Comparison of ENCODE assay signal across 25 cellular contexts in genomic region chr9:95587071-95587964, GRCh38.
"Had no signal": no experiment of that assay in that cellular context is flagged by ENCODE, and none has a peak within 500 bp of the region (broad histone marks: within the 10 kb centered on the region; RNA-seq: fewer than 3 reads in every experiment).

No MANE protein-coding gene starts in this region.

- H3K27ac ChIP-seq: foreskin keratinocyte, hepatocyte, psoas muscle, spleen, testis, tibial nerve, upper lobe of right lung, vagina had no signal

- ATAC-seq: foreskin keratinocyte; left colon; left ventricle myocardium superior; naive thymus-derived CD4-positive, alpha-beta T cell; psoas muscle; sciatic nerve; stimulated activated naive B cell treated with anti-CD40 and anti-IgM and Interleukin-4, amounts not matched to agents 10 μg/mL and 1 μg/mL and 100 μg/mL, for 72 hours; stimulated activated naive CD8-positive, alpha-beta T cell treated with anti-CD3 and anti-CD28 coated beads, Interleukin-15, amount 100 ng/mL, for 72 hours; upper lobe of right lung had no signal

- H3K4me1 ChIP-seq: foreskin keratinocyte, psoas muscle, spleen, upper lobe of right lung, vagina had no signal

- H3K36me3 ChIP-seq: spleen, tibial nerve, upper lobe of right lung, vagina had no signal

- DNase-seq: effector CD4-positive, alpha-beta T cell; endodermal cell; erythroblast; foreskin keratinocyte; head of caudate nucleus; left colon; left ventricle myocardium superior; naive thymus-derived CD4-positive, alpha-beta T cell; nephron progenitor cell; psoas muscle; retina; spleen; stimulated activated CD4-positive, alpha-beta T cell treated with anti-CD3 and anti-CD28 coated beads, Interleukin-15, amount 100 ng/mL, for 24 hours; stimulated activated CD4-positive, alpha-beta T cell treated with anti-CD3 and anti-CD28 coated beads, Interleukin-1b, Interleukin-23, amount 100 ng/mL, for 48 hours; stimulated activated CD4-positive, alpha-beta T cell treated with anti-CD3 and anti-CD28 coated beads, Interleukin-4, amount 100 ng/mL, for 4 hours; stimulated activated naive B cell treated with anti-CD40 and anti-IgM and Interleukin-4, amounts not matched to agents 10 μg/mL and 1 μg/mL and 100 μg/mL, for 72 hours; stimulated activated naive CD8-positive, alpha-beta T cell treated with anti-CD3 and anti-CD28 coated beads, Interleukin-15, amount 100 ng/mL, for 72 hours; testis; upper lobe of right lung had no signal

- H3K27me3 ChIP-seq: foreskin keratinocyte, hepatocyte, spleen, testis, tibial nerve, upper lobe of right lung, vagina had no signal

- H3K4me3 ChIP-seq: hepatocyte, lung, psoas muscle, spleen, testis, tibial nerve, upper lobe of right lung, vagina had no signal

- FAIRE-seq: endothelial cell of umbilical vein had no signal

- H3K9me3 ChIP-seq: psoas muscle, spleen, testis, tibial nerve, upper lobe of right lung, vagina had no signal

- H3K4me2 ChIP-seq: hepatocyte had no signal

- H3K79me2 ChIP-seq: hepatocyte had no signal

- H2AFZ ChIP-seq: hepatocyte had no signal
